ENCODE assay signal across 1 cellular context in genomic region chr7:43729214-43729923, GRCh38.
A peak's percentile ranks its signal among the peaks of the same experiment; 100 is the strongest.
TF ChIP-seq lines count a peak whose summit lies in the region.

TSS of gene COA1 (minus strand) at chr7:43729523. CDS start at chr7:43648614, 80,909 bp downstream.

TF ChIP-seq in HepG2, 621 proteins besides CTCF, POLR2A, EP300 and RAD21 (continued from another document and continues in another):
- 0 out of 2 replicates have a peak, but pooled peaks have one; percentile 22 for TF ChIP-seq ZBTB8A (CRISPR knock-in tag; IDR thresholded peaks at IDR 0.05; ENCODE audit: borderline replicate concordance, low read depth)
- TF ChIP-seq ZNF33B (CRISPR knock-in tag; IDR thresholded peaks at IDR 0.05) = no peak
- no peak; the same call in 1 of the 2 replicates for TF ChIP-seq SOX5 (CRISPR knock-in tag; IDR thresholded peaks at IDR 0.05; ENCODE audit: borderline replicate concordance)
- TF ChIP-seq TARDBP (CRISPR knock-in tag; IDR thresholded peaks at IDR 0.05) = peak; percentile 63; the same call in 1 of the 2 replicates
- TF ChIP-seq ZNF644 (CRISPR knock-in tag; IDR thresholded peaks at IDR 0.05; ENCODE audit: low read depth) = no peak
- TF ChIP-seq NFE2L2 (IDR thresholded peaks at IDR 0.05; ENCODE audit: low read length) = no peak
- TF ChIP-seq FOXP4 (CRISPR knock-in tag; IDR thresholded peaks at IDR 0.05) = peak; percentile 42; the same call in 1 of the 2 replicates
- TF ChIP-seq ZNF331 (CRISPR knock-in tag; IDR thresholded peaks at IDR 0.05) = 0 out of 2 replicates have a peak, but pooled peaks have one; percentile 53
- peak; percentile 85 for TF ChIP-seq GABPA (IDR thresholded peaks at IDR 0.05; ENCODE audit: low read depth, low read length)
- TF ChIP-seq GABPA (CRISPR knock-in tag; IDR thresholded peaks at IDR 0.05; ENCODE audit: low read depth) = peak; percentile 97
- TF ChIP-seq SRSF1 (optimal IDR thresholded peaks at IDR 0.05; ENCODE audit: low read depth, low read length) = peak; percentile 78
- peak; percentile 64; the same call in 1 of the 2 replicates for TF ChIP-seq ZNF296 (CRISPR knock-in tag; conservative IDR thresholded peaks at IDR 0.05)
- TF ChIP-seq PAWR (CRISPR knock-in tag; IDR thresholded peaks at IDR 0.05; ENCODE audit: borderline replicate concordance) = no peak
- TF ChIP-seq DMAP1 (CRISPR knock-in tag; IDR thresholded peaks at IDR 0.05) = peak; percentile 95
- peak; percentile 70 for TF ChIP-seq ZBTB4 (CRISPR knock-in tag; IDR thresholded peaks at IDR 0.05; ENCODE audit: borderline replicate concordance)
- 0 out of 2 replicates have a peak, but pooled peaks have one; percentile 40 for TF ChIP-seq ZNF503 (CRISPR knock-in tag; IDR thresholded peaks at IDR 0.05)
- TF ChIP-seq ZNF280D (CRISPR knock-in tag; IDR thresholded peaks at IDR 0.05) = 0 out of 2 replicates have a peak, but pooled peaks have one; percentile 77
- TF ChIP-seq DRAP1 (CRISPR knock-in tag; IDR thresholded peaks at IDR 0.05) = peak; percentile 39; the same call in 1 of the 2 replicates
- peak; percentile 70 for TF ChIP-seq IRF2 (CRISPR knock-in tag; IDR thresholded peaks at IDR 0.05)
- TF ChIP-seq MEIS1 (CRISPR knock-in tag; IDR thresholded peaks at IDR 0.05; ENCODE audit: borderline replicate concordance) = peak; percentile 71; the same call in 1 of the 2 replicates
- no peak for TF ChIP-seq ZNF761 (CRISPR knock-in tag; conservative IDR thresholded peaks at IDR 0.05)
- TF ChIP-seq ZNF616 (CRISPR knock-in tag; IDR thresholded peaks at IDR 0.05; ENCODE audit: low read depth) = peak; percentile 63; the same call in 1 of the 2 replicates
- TF ChIP-seq FOXK1 (CRISPR knock-in tag; IDR thresholded peaks at IDR 0.05; ENCODE audit: borderline replicate concordance, low read depth) = peak; percentile 64; the same call in 1 of the 2 replicates
- TF ChIP-seq PBX3 (CRISPR knock-in tag; IDR thresholded peaks at IDR 0.05; ENCODE audit: borderline replicate concordance) = peak; percentile 70; the same call in 1 of the 2 replicates
- TF ChIP-seq CBX5 (CRISPR knock-in tag; IDR thresholded peaks at IDR 0.05; ENCODE audit: borderline replicate concordance) = peak; percentile 43; the same call in 1 of the 2 replicates
- peak; percentile 81 for TF ChIP-seq UBTF (CRISPR knock-in tag; IDR thresholded peaks at IDR 0.05)
- no peak for TF ChIP-seq ZNF567 (CRISPR knock-in tag; IDR thresholded peaks at IDR 0.05; ENCODE audit: borderline replicate concordance)
- peak; percentile 59; the same call in 1 of the 2 replicates for TF ChIP-seq ZMAT3 (CRISPR knock-in tag; conservative IDR thresholded peaks at IDR 0.05)
- TF ChIP-seq GFI1 (CRISPR knock-in tag; IDR thresholded peaks at IDR 0.05; ENCODE audit: borderline replicate concordance) = no peak; the same call in 1 of the 2 replicates
- TF ChIP-seq SMAD3 (CRISPR knock-in tag; IDR thresholded peaks at IDR 0.05) = peak; percentile 83
- TF ChIP-seq RARA (CRISPR knock-in tag; IDR thresholded peaks at IDR 0.05) = 0 out of 2 replicates have a peak, but pooled peaks have one; percentile 19
- peak; percentile 68; the same call in 1 of the 2 replicates for TF ChIP-seq GMEB2 (CRISPR knock-in tag; IDR thresholded peaks at IDR 0.05; ENCODE audit: low read depth)
- no peak for TF ChIP-seq TRIM22 (IDR thresholded peaks at IDR 0.05)
- 0 out of 2 replicates have a peak, but pooled peaks have one; percentile 77 for TF ChIP-seq ZNF431 (CRISPR knock-in tag; IDR thresholded peaks at IDR 0.05; ENCODE audit: borderline replicate concordance, low read depth)
- TF ChIP-seq ZNF709 (CRISPR knock-in tag; IDR thresholded peaks at IDR 0.05) = peak; percentile 81; the same call in 1 of the 2 replicates
- peak; percentile 84; the same call in 1 of the 2 replicates for TF ChIP-seq ZNF543 (CRISPR knock-in tag; IDR thresholded peaks at IDR 0.05)
- peak; percentile 94 for TF ChIP-seq SRY (CRISPR knock-in tag; IDR thresholded peaks at IDR 0.05)
- TF ChIP-seq RFX5 (IDR thresholded peaks at IDR 0.05; ENCODE audit: low read depth, low read length) = no peak; the same call in 1 of the 2 replicates
- TF ChIP-seq ZNF10 (CRISPR knock-in tag; IDR thresholded peaks at IDR 0.05; ENCODE audit: borderline replicate concordance, low read depth) = no peak
- TF ChIP-seq THRA (CRISPR knock-in tag; IDR thresholded peaks at IDR 0.05; ENCODE audit: borderline replicate concordance) = no peak
